Comparison of ENCODE assay signal across 1 cellular context in the genomic region with DNA sequence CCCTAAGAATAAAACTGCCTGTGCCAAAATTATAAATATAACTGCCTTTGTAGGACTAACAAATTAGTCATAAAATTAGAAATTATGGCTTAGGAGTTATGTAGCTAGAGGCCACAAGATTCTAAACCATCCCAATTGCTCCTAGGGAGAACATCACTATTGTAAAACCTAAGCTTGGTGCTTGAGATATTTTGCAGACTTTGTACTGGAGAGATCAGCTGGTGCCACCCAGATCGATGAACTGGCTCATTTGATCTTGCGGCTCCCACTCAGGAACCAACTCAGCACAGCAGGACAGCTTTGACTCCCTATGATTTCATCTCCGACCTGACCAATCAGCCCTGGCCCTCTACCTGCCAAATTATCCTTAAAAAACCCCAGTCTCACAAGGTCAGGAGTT.
TF ChIP-seq lines count a peak whose summit lies in the region.

No MANE protein-coding gene starts in this region.

TF ChIP-seq in H1, 55 proteins besides CTCF, POLR2A, EP300 and RAD21:
- no peak for TF ChIP-seq POLR2AphosphoS5 (IDR thresholded peaks at IDR 0.05; ENCODE audit: low read depth, low read length)
- no peak for TF ChIP-seq SRF (IDR thresholded peaks at IDR 0.05; ENCODE audit: low read depth, low read length)
- TF ChIP-seq RFX5 (IDR thresholded peaks at IDR 0.05; ENCODE audit: borderline replicate concordance, low read depth, low read length) = no peak
- no peak for TF ChIP-seq SIN3A (conservative IDR thresholded peaks at IDR 0.05 in 1 of 2, IDR thresholded peaks at IDR 0.05 in 1 of 2; ENCODE audit: low read depth in 1 of 2, low read length in 2 of 2)
- TF ChIP-seq HDAC2 (IDR thresholded peaks at IDR 0.05; ENCODE audit: borderline replicate concordance in 1 of 2, low read depth in 2 of 2, low read length in 2 of 2) = no peak
- no peak for TF ChIP-seq SIRT6 (IDR thresholded peaks at IDR 0.05; ENCODE audit: low read length)
- no peak for TF ChIP-seq NANOG (IDR thresholded peaks at IDR 0.05; ENCODE audit: insufficient read depth, low read depth, low read length, poor library complexity, severe bottlenecking)
- TF ChIP-seq FOSL1 (IDR thresholded peaks at IDR 0.05; ENCODE audit: insufficient read depth, low read depth, low read length) = no peak
- no peak for TF ChIP-seq KDM1A (IDR thresholded peaks at IDR 0.05; ENCODE audit: borderline replicate concordance, low read length)
- TF ChIP-seq BACH1 (IDR thresholded peaks at IDR 0.05; ENCODE audit: low read length) = no peak
- no peak for TF ChIP-seq YY1 (IDR thresholded peaks at IDR 0.05; ENCODE audit: low read depth, low read length)
- TF ChIP-seq SAP30 (IDR thresholded peaks at IDR 0.05; ENCODE audit: insufficient read depth, insufficient replicate concordance, low read length) = no peak
- TF ChIP-seq, protein P1, sequence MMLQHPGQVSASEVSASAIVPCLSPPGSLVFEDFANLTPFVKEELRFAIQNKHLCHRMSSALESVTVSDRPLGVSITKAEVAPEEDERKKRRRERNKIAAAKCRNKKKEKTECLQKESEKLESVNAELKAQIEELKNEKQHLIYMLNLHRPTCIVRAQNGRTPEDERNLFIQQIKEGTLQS (IDR thresholded peaks at IDR 0.05; ENCODE audit: insufficient read depth, low read depth, low read length) = no peak
- TF ChIP-seq TBP (IDR thresholded peaks at IDR 0.05; ENCODE audit: low read depth, low read length) = no peak
- no peak for TF ChIP-seq GTF2F1 (IDR thresholded peaks at IDR 0.05; ENCODE audit: borderline replicate concordance, low read depth, low read length)
- TF ChIP-seq BCL11A (IDR thresholded peaks at IDR 0.05; ENCODE audit: low read depth in 2 of 2, low read length in 2 of 2) = no peak
- no peak for TF ChIP-seq RXRA (IDR thresholded peaks at IDR 0.05; ENCODE audit: insufficient read depth, low read depth, low read length)
- TF ChIP-seq TCF12 (IDR thresholded peaks at IDR 0.05; ENCODE audit: low read depth, low read length) = no peak
- TF ChIP-seq, protein P2, sequence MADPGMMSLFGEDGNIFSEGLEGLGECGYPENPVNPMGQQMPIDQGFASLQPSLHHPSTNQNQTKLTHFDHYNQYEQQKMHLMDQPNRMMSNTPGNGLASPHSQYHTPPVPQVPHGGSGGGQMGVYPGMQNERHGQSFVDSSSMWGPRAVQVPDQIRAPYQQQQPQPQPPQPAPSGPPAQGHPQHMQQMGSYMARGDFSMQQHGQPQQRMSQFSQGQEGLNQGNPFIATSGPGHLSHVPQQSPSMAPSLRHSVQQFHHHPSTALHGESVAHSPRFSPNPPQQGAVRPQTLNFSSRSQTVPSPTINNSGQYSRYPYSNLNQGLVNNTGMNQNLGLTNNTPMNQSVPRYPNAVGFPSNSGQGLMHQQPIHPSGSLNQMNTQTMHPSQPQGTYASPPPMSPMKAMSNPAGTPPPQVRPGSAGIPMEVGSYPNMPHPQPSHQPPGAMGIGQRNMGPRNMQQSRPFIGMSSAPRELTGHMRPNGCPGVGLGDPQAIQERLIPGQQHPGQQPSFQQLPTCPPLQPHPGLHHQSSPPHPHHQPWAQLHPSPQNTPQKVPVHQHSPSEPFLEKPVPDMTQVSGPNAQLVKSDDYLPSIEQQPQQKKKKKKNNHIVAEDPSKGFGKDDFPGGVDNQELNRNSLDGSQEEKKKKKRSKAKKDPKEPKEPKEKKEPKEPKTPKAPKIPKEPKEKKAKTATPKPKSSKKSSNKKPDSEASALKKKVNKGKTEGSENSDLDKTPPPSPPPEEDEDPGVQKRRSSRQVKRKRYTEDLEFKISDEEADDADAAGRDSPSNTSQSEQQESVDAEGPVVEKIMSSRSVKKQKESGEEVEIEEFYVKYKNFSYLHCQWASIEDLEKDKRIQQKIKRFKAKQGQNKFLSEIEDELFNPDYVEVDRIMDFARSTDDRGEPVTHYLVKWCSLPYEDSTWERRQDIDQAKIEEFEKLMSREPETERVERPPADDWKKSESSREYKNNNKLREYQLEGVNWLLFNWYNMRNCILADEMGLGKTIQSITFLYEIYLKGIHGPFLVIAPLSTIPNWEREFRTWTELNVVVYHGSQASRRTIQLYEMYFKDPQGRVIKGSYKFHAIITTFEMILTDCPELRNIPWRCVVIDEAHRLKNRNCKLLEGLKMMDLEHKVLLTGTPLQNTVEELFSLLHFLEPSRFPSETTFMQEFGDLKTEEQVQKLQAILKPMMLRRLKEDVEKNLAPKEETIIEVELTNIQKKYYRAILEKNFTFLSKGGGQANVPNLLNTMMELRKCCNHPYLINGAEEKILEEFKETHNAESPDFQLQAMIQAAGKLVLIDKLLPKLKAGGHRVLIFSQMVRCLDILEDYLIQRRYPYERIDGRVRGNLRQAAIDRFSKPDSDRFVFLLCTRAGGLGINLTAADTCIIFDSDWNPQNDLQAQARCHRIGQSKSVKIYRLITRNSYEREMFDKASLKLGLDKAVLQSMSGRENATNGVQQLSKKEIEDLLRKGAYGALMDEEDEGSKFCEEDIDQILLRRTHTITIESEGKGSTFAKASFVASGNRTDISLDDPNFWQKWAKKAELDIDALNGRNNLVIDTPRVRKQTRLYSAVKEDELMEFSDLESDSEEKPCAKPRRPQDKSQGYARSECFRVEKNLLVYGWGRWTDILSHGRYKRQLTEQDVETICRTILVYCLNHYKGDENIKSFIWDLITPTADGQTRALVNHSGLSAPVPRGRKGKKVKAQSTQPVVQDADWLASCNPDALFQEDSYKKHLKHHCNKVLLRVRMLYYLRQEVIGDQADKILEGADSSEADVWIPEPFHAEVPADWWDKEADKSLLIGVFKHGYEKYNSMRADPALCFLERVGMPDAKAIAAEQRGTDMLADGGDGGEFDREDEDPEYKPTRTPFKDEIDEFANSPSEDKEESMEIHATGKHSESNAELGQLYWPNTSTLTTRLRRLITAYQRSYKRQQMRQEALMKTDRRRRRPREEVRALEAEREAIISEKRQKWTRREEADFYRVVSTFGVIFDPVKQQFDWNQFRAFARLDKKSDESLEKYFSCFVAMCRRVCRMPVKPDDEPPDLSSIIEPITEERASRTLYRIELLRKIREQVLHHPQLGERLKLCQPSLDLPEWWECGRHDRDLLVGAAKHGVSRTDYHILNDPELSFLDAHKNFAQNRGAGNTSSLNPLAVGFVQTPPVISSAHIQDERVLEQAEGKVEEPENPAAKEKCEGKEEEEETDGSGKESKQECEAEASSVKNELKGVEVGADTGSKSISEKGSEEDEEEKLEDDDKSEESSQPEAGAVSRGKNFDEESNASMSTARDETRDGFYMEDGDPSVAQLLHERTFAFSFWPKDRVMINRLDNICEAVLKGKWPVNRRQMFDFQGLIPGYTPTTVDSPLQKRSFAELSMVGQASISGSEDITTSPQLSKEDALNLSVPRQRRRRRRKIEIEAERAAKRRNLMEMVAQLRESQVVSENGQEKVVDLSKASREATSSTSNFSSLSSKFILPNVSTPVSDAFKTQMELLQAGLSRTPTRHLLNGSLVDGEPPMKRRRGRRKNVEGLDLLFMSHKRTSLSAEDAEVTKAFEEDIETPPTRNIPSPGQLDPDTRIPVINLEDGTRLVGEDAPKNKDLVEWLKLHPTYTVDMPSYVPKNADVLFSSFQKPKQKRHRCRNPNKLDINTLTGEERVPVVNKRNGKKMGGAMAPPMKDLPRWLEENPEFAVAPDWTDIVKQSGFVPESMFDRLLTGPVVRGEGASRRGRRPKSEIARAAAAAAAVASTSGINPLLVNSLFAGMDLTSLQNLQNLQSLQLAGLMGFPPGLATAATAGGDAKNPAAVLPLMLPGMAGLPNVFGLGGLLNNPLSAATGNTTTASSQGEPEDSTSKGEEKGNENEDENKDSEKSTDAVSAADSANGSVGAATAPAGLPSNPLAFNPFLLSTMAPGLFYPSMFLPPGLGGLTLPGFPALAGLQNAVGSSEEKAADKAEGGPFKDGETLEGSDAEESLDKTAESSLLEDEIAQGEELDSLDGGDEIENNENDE (IDR thresholded peaks at IDR 0.05; ENCODE audit: insufficient replicate concordance, low read length) = no peak
- no peak for TF ChIP-seq CHD1 (IDR thresholded peaks at IDR 0.05; ENCODE audit: low read depth, low read length)
